In the genomic region with DNA sequence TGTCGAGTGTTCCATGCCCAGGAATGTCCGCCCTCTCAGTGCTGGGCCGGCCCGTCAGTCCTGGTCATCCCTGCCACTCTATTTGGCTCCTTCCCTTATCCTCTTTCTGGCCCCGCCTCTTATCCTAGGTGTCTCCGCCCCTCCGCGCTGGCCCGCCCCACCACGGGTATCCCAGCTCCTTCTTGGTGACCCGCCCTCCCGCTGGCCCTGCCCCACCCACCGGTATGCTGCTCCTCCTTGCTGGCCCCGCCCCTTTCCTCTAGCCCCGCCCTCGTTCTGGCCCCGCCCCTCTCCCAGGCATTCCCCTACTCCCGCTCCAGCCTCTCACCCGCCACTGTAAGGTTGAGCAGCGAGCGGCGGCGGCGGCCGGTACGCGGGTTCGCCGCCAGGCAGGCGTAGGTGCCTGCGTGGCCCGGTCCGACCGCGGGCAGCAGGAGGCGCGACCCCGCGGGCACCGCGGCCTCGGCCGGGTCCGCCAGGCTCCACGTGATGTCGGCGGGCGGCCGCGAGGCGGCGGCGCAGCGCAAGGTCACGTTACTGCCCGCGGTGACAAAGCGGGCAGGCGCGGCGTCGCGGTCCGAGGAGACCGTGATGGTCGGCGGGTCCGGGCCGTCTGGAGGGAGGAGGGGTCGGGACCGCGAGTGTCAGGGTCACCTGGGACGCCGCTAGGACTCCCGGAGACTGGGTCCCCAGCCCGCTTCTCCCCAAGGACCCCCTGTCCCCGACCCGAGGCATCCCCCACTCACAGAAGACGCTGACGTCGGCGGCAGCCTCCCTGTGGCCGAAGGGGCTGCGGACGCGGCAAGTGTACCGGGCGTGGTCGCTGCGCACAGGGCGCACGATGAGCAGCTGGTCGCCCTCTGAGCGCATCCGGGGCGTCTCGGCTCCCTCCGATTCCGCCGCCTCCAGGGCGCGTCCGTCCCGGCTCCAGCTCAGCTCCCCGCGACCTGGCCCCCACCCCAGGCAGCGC, we compare ENCODE assay signal across 8 cellular contexts. TPM values are rescaled to one million over a fixed set of nuclear protein-coding genes. Genes with fewer than 3 reads are reported as not detected.
A peak's percentile ranks its signal among the peaks of the same experiment; 100 is the strongest.
DNase-seq lines count a peak whose midpoint lies in the region; ATAC-seq and TF ChIP-seq lines count a peak whose summit lies in the region.

No MANE protein-coding gene starts in this region.

- peak overlapping the region; percentile 66 to 85 (median 80) for H3K9ac ChIP-seq in BLaER1 treated with 17β-estradiol and CSF1 and Interleukin-3, amounts not matched to agents 10 nM and 100 nM

- ATAC-seq in GM19324 (IDR thresholded peaks at IDR 0.05; ENCODE audit: low FRiP score, unreplicated experiment) (peak; percentile 56), foreskin keratinocyte (peak; percentile 87)

- H3K4me1 ChIP-seq in BLaER1 treated with 17β-estradiol and CSF1 and Interleukin-3, amounts not matched to agents 10 nM and 100 nM = peaks cover 21 to 43% (median 34%) of the 10 kb centered on the region in 10 experiments; a peak in 19 of 20 replicates
- H3K4me1 ChIP-seq in foreskin keratinocyte = no peaks in the 10 kb centered on the region
- no peaks in the 10 kb centered on the region for H3K4me1 ChIP-seq in neuron (ENCODE audit: insufficient read depth, low read length)
- H3K4me1 ChIP-seq in stomach = peaks cover 8 to 27% (median 24%) of the 10 kb centered on the region in 4 donors

- whole genome bisulfite sequencing in stomach, 5 donors = 0 to 6% (median 2%) methylated on average over 25 to 107 of the region's 107 CpGs

- intact Hi-C loops in stomach (cut with DNase I; ENCODE audit: low total_unique reads) = loop anchor here (10.0 kb wide), 1 partner anchor 95 kb away; no protein-coding TSS in a partner anchor

- H3K4me2 ChIP-seq in BLaER1 treated with 17β-estradiol and CSF1 and Interleukin-3, amounts not matched to agents 10 nM and 100 nM = peak overlapping the region; percentile 86 to 98 (median 95)

- H3K4me3 ChIP-seq in BLaER1 treated with 17β-estradiol and CSF1 and Interleukin-3, amounts not matched to agents 10 nM and 100 nM = peak overlapping the region; percentile 59 to 77 (median 68)
- H3K4me3 ChIP-seq in neuron (ENCODE audit: low read length) (peak overlapping the region; percentile 62), stomach (peak overlapping the region; percentile 55 to 83 (median 64))

- peaks cover 4 to 10% (median 5%) of the 10 kb centered on the region in 11 experiments; a peak in 17 of 22 replicates for H3K36me3 ChIP-seq in BLaER1 treated with 17β-estradiol and CSF1 and Interleukin-3, amounts not matched to agents 10 nM and 100 nM
- H3K36me3 ChIP-seq in neuron (ENCODE audit: insufficient read depth, low read length) = no peaks in the 10 kb centered on the region
- H3K36me3 ChIP-seq in stomach = peaks cover 3 to 12% (median 6%) of the 10 kb centered on the region in 4 donors

- peaks cover 0 to 5% (median 0%) of the 10 kb centered on the region in 11 experiments; a peak in 1 of 22 replicates for H4K20me1 ChIP-seq in BLaER1 treated with 17β-estradiol and CSF1 and Interleukin-3, amounts not matched to agents 10 nM and 100 nM

- DNase-seq in HK-2 (ENCODE audit: unreplicated experiment) = peak; percentile 100
- peak; percentile 92 for DNase-seq in SIG-M5 treated with dmso at 0.1 percent for 504 hours (lab: John Stamatoyannopoulos, UW; ENCODE audit: unreplicated experiment)
- DNase-seq in activated gamma-delta T cell treated with anti-CD3 and anti-CD28 coated beads, Interleukin-2, amount 50 U/mL, for 16 hours (ENCODE audit: low read depth) = peak; percentile 82
- peak; percentile 77 to 90 for DNase-seq in foreskin keratinocyte
- peak; percentile 99 for DNase-seq in stomach

- peak overlapping the region; percentile 60 to 85 (median 76); a peak in 20 of 22 replicates for H3K27ac ChIP-seq in BLaER1 treated with 17β-estradiol and CSF1 and Interleukin-3, amounts not matched to agents 10 nM and 100 nM
- peak overlapping the region; percentile 39 for H3K27ac ChIP-seq in foreskin keratinocyte
- peak overlapping the region; percentile 64 to 87 (median 80) for H3K27ac ChIP-seq in stomach

- peak; percentile 49 for TF ChIP-seq CTCF in foreskin keratinocyte (conservative IDR thresholded peaks at IDR 0.05)
- no peak for TF ChIP-seq CTCF in stomach (IDR thresholded peaks at IDR 0.05)

- no peaks in the 10 kb centered on the region for H3K9me3 ChIP-seq in BLaER1 treated with 17β-estradiol and CSF1 and Interleukin-3, amounts not matched to agents 10 nM and 100 nM (replicated peaks in 1 of 11)
- H3K9me3 ChIP-seq in neuron (ENCODE audit: low read length) = no peaks in the 10 kb centered on the region
- no peaks in the 10 kb centered on the region for H3K9me3 ChIP-seq in stomach

- no peak for TF ChIP-seq EP300 in stomach (IDR thresholded peaks at IDR 0.05)

- TF ChIP-seq POLR2A in stomach (IDR thresholded peaks at IDR 0.05) = no peak

- H2AFZ ChIP-seq in neuron (ENCODE audit: low read depth, low read length) = peak overlapping the region; percentile 93

- peaks cover 0 to 19% (median 11%) of the 10 kb centered on the region in 11 experiments; a peak in 18 of 22 replicates for H3K27me3 ChIP-seq in BLaER1 treated with 17β-estradiol and CSF1 and Interleukin-3, amounts not matched to agents 10 nM and 100 nM
- H3K27me3 ChIP-seq in foreskin keratinocyte = no peaks in the 10 kb centered on the region
- peaks cover 3% of the 10 kb centered on the region for H3K27me3 ChIP-seq in neuron (ENCODE audit: insufficient read depth, low read length)
- H3K27me3 ChIP-seq in stomach = peaks cover 0 to 5% (median 0%) of the 10 kb centered on the region in 3 donors

RNA-seq across cellular contexts. Expression of a gene that starts 2.0 kb away (rescaled TPM):
- 0.82 and 0.99 TPM in 2 replicates for total RNA-seq in foreskin keratinocyte
- polyA plus RNA-seq in foreskin keratinocyte = 1.2 TPM in 2 replicates
- 1 to 10 TPM in 1 of 5 donors, under 1 TPM in 2, not detected in 2; 0.29 to 2.2 (median 0.37) TPM for total RNA-seq in stomach
- polyA plus RNA-seq in stomach = 10 to 100 TPM in 1 of 3 donors, 1 to 10 TPM in 1, not detected in 1; 1.1 to 39.6 TPM

RNA-seq across cellular contexts. Expression of a gene that starts 26.2 kb away (rescaled TPM):
- total RNA-seq in foreskin keratinocyte = 74.1 and 82.2 TPM in 2 replicates
- 119 and 120 TPM in 2 replicates for polyA plus RNA-seq in foreskin keratinocyte
- total RNA-seq in stomach = 100 to 1,000 TPM in 1 of 5 donors, 10 to 100 TPM in 3, 1 to 10 TPM in 1; 1.2 to 211 (median 53.4) TPM
- polyA plus RNA-seq in stomach = 100 to 1,000 TPM; 146 to 177 (median 157) TPM

RNA-seq across cellular contexts. Expression of a gene that starts 28.5 kb away (rescaled TPM):
- total RNA-seq in foreskin keratinocyte = not detected in 2 replicates
- polyA plus RNA-seq in foreskin keratinocyte = not detected in 2 replicates
- total RNA-seq in stomach = under 1 TPM in 1 of 5 donors, not detected in 4; 0.18 TPM
- under 1 TPM in 1 of 3 donors, not detected in 2; 0.13 TPM for polyA plus RNA-seq in stomach

RNA-seq across cellular contexts. Expression of a gene that starts 28.8 kb away (rescaled TPM):
- 0.42 TPM in 1 of 2 replicates, not detected in the other for total RNA-seq in foreskin keratinocyte
- 0.58 and 0.97 TPM in 2 replicates for polyA plus RNA-seq in foreskin keratinocyte
- not detected for total RNA-seq in stomach
- polyA plus RNA-seq in stomach = 1 to 10 TPM in 2 of 3 donors, under 1 TPM in 1; 0.88 to 4.3 (median 1.3) TPM

RNA-seq across cellular contexts. Expression of a gene that starts 32.5 kb away (rescaled TPM):
- total RNA-seq in foreskin keratinocyte (not detected in 2 replicates), stomach (1 to 10 TPM in 1 of 5 donors, not detected in 4; 7.7 TPM)
- polyA plus RNA-seq in foreskin keratinocyte (not detected in 2 replicates), stomach (1 to 10 TPM; 2.1 to 7.3 (median 3.1) TPM)

Comparison
In these comparisons a context has a peak if more than half of its experiments do, and no peak if none do; other contexts are left out.
1. Peak in every context shown above with its lines: DNase-seq, ATAC-seq, H3K4me3 ChIP-seq and H3K27ac ChIP-seq.